Comparison of ENCODE assay signal across 34 cellular contexts in genomic region chr3:118126751-118127150, GRCh38.
"Had no signal": no experiment of that assay in that cellular context is flagged by ENCODE, and none has a peak within 500 bp of the region (broad histone marks: within the 10 kb centered on the region; RNA-seq: fewer than 3 reads in every experiment).

No MANE protein-coding gene starts in this region.

- DNase-seq: activated CD4-positive, alpha-beta memory T cell treated with anti-CD3 and anti-CD28 coated beads, Interleukin-2, amount 10 ng/mL, durations not matched to agents 7 days and 5 days; activated CD4-positive, alpha-beta T cell treated with anti-CD3 and anti-CD28 coated beads for 1 hour; activated CD4-positive, alpha-beta T cell treated with anti-CD3 and anti-CD28 coated beads for 36 hours; activated CD4-positive, alpha-beta T cell treated with anti-CD3 and anti-CD28 coated beads for 48 hours; activated CD4-positive, alpha-beta T cell treated with anti-CD3 and anti-CD28 coated beads, Interleukin-2, amount 10 ng/mL, durations not matched to agents 7 days and 5 days; activated CD4-positive, alpha-beta T cell treated with anti-CD3 and anti-CD28 coated beads, Interleukin-2, amount 50 U/mL, for 48 hours; activated CD4-positive, CD25-positive, alpha-beta regulatory T cell; activated CD8-positive, alpha-beta memory T cell treated with anti-CD3 and anti-CD28 coated beads for 24 hours; activated CD8-positive, alpha-beta memory T cell treated with anti-CD3 and anti-CD28 coated beads, Interleukin-2, amount 10 ng/mL, durations not matched to agents 7 days and 5 days; activated CD8-positive, alpha-beta memory T cell treated with anti-CD3 and anti-CD28 coated beads, Interleukin-2, amount 50 U/mL, for 48 hours; activated CD8-positive, alpha-beta T cell treated with anti-CD3 and anti-CD28 coated beads, Interleukin-2, amount 10 ng/mL, durations not matched to agents 7 days and 5 days; activated effector memory CD4-positive, alpha-beta T cell treated with Interleukin-2 at 50 U/mL for 16 hours; activated gamma-delta T cell; activated naive CD4-positive, alpha-beta T cell treated with anti-CD3 and anti-CD28 coated beads, Interleukin-2, amount 10 ng/mL, durations not matched to agents 7 days and 5 days; activated naive CD4-positive, alpha-beta T cell treated with Interleukin-2 at 50 U/mL for 16 hours; activated naive CD8-positive, alpha-beta T cell treated with anti-CD3 and anti-CD28 coated beads, Interleukin-2, amount 10 ng/mL, durations not matched to agents 7 days and 5 days; activated naive CD8-positive, alpha-beta T cell treated with anti-CD3 and anti-CD28 coated beads, Interleukin-2, amount 50 U/mL, for 24 hours; activated T-cell treated with anti-CD3 and anti-CD28 coated beads, Interleukin-2, amount 50 U/mL, for 24 hours; activated T-cell treated with anti-CD3 and anti-CD28 coated beads, Interleukin-2, amount 50 U/mL, for 48 hours; amygdala; anterior cingulate cortex; caudate nucleus; cerebellar nuclear complex; T-cell; T-helper 17 cell; WERI-Rb-1 had no signal

- H3K4me3 ChIP-seq: ascending aorta, cardiac muscle cell had no signal

- H3K36me3 ChIP-seq: ascending aorta, cardiac muscle cell, WERI-Rb-1 had no signal

- H3K4me3 Mint-ChIP-seq: activated CD4-positive, alpha-beta memory T cell treated with anti-CD3 and anti-CD28 coated beads, Interleukin-2, amount 10 ng/mL, durations not matched to agents 7 days and 5 days; activated CD4-positive, alpha-beta T cell treated with anti-CD3 and anti-CD28 coated beads for 36 hours; activated CD4-positive, alpha-beta T cell treated with anti-CD3 and anti-CD28 coated beads, Interleukin-2, amount 10 ng/mL, durations not matched to agents 7 days and 5 days; activated CD8-positive, alpha-beta memory T cell treated with anti-CD3 and anti-CD28 coated beads, Interleukin-2, amount 10 ng/mL, durations not matched to agents 7 days and 5 days; activated CD8-positive, alpha-beta T cell treated with anti-CD3 and anti-CD28 coated beads, Interleukin-2, amount 10 ng/mL, durations not matched to agents 7 days and 5 days; activated naive CD4-positive, alpha-beta T cell treated with anti-CD3 and anti-CD28 coated beads, Interleukin-2, amount 10 ng/mL, durations not matched to agents 7 days and 5 days; activated naive CD4-positive, alpha-beta T cell treated with anti-CD3 and anti-CD28 coated beads, Interleukin-2, amount 50 U/mL, for 24 hours; activated naive CD8-positive, alpha-beta T cell; activated naive CD8-positive, alpha-beta T cell treated with anti-CD3 and anti-CD28 coated beads, Interleukin-2, amount 10 ng/mL, durations not matched to agents 7 days and 5 days; activated naive CD8-positive, alpha-beta T cell treated with anti-CD3 and anti-CD28 coated beads, Interleukin-2, amount 50 U/mL, for 24 hours; activated T-cell treated with anti-CD3 and anti-CD28 coated beads, Interleukin-2, amount 50 U/mL, for 24 hours; brain; central memory CD8-positive, alpha-beta T cell; T-cell; T-helper 17 cell; WTC11 had no signal

- H3K4me1 Mint-ChIP-seq: activated CD4-positive, alpha-beta memory T cell treated with anti-CD3 and anti-CD28 coated beads, Interleukin-2, amount 10 ng/mL, durations not matched to agents 7 days and 5 days; activated CD4-positive, alpha-beta T cell treated with anti-CD3 and anti-CD28 coated beads for 36 hours; activated CD4-positive, alpha-beta T cell treated with anti-CD3 and anti-CD28 coated beads, Interleukin-2, amount 10 ng/mL, durations not matched to agents 7 days and 5 days; activated CD8-positive, alpha-beta memory T cell treated with anti-CD3 and anti-CD28 coated beads, Interleukin-2, amount 10 ng/mL, durations not matched to agents 7 days and 5 days; activated naive CD4-positive, alpha-beta T cell treated with anti-CD3 and anti-CD28 coated beads, Interleukin-2, amount 10 ng/mL, durations not matched to agents 7 days and 5 days; activated naive CD4-positive, alpha-beta T cell treated with anti-CD3 and anti-CD28 coated beads, Interleukin-2, amount 50 U/mL, for 24 hours; activated naive CD8-positive, alpha-beta T cell treated with anti-CD3 and anti-CD28 coated beads, Interleukin-2, amount 10 ng/mL, durations not matched to agents 7 days and 5 days; activated naive CD8-positive, alpha-beta T cell treated with anti-CD3 and anti-CD28 coated beads, Interleukin-2, amount 50 U/mL, for 24 hours; brain; central memory CD8-positive, alpha-beta T cell; T-cell; T-helper 17 cell; WTC11 had no signal

- H3K27ac ChIP-seq: ascending aorta, cardiac muscle cell, WERI-Rb-1 had no signal

- H3K27ac Mint-ChIP-seq: activated CD4-positive, alpha-beta memory T cell treated with anti-CD3 and anti-CD28 coated beads, Interleukin-2, amount 10 ng/mL, durations not matched to agents 7 days and 5 days; activated CD4-positive, alpha-beta T cell treated with anti-CD3 and anti-CD28 coated beads for 36 hours; activated CD4-positive, alpha-beta T cell treated with anti-CD3 and anti-CD28 coated beads, Interleukin-2, amount 10 ng/mL, durations not matched to agents 7 days and 5 days; activated CD8-positive, alpha-beta memory T cell treated with anti-CD3 and anti-CD28 coated beads, Interleukin-2, amount 10 ng/mL, durations not matched to agents 7 days and 5 days; activated CD8-positive, alpha-beta T cell treated with anti-CD3 and anti-CD28 coated beads, Interleukin-2, amount 10 ng/mL, durations not matched to agents 7 days and 5 days; activated naive CD4-positive, alpha-beta T cell treated with anti-CD3 and anti-CD28 coated beads, Interleukin-2, amount 10 ng/mL, durations not matched to agents 7 days and 5 days; activated naive CD4-positive, alpha-beta T cell treated with anti-CD3 and anti-CD28 coated beads, Interleukin-2, amount 50 U/mL, for 24 hours; activated naive CD8-positive, alpha-beta T cell; activated naive CD8-positive, alpha-beta T cell treated with anti-CD3 and anti-CD28 coated beads, Interleukin-2, amount 10 ng/mL, durations not matched to agents 7 days and 5 days; activated naive CD8-positive, alpha-beta T cell treated with anti-CD3 and anti-CD28 coated beads, Interleukin-2, amount 50 U/mL, for 24 hours; activated T-cell treated with anti-CD3 and anti-CD28 coated beads, Interleukin-2, amount 50 U/mL, for 24 hours; activated T-helper 2 cell treated with anti-CD3 and anti-CD28 coated beads, Interferon-gamma antibody, Interleukin-2, Interleukin-4, amounts not matched to agents 10 μg/mL and 5 μg/mL and 100 μg/mL, durations not matched to agents 14 hours and 24 hours and 36 hours; brain; T-cell; T-helper 17 cell; WTC11 had no signal

- H3K9me3 ChIP-seq: ascending aorta had no signal

- H3K4me1 ChIP-seq: ascending aorta had no signal

- H3K27me3 ChIP-seq: ascending aorta, cardiac muscle cell had no signal

- H3K36me3 Mint-ChIP-seq: activated CD8-positive, alpha-beta memory T cell treated with anti-CD3 and anti-CD28 coated beads, Interleukin-2, amount 10 ng/mL, durations not matched to agents 7 days and 5 days; activated naive CD4-positive, alpha-beta T cell treated with anti-CD3 and anti-CD28 coated beads, Interleukin-2, amount 10 ng/mL, durations not matched to agents 7 days and 5 days; activated naive CD4-positive, alpha-beta T cell treated with anti-CD3 and anti-CD28 coated beads, Interleukin-2, amount 50 U/mL, for 24 hours; activated naive CD8-positive, alpha-beta T cell; activated naive CD8-positive, alpha-beta T cell treated with anti-CD3 and anti-CD28 coated beads, Interleukin-2, amount 10 ng/mL, durations not matched to agents 7 days and 5 days; brain; T-cell; WTC11 had no signal

- H3K27me3 Mint-ChIP-seq: activated CD4-positive, alpha-beta memory T cell treated with anti-CD3 and anti-CD28 coated beads, Interleukin-2, amount 10 ng/mL, durations not matched to agents 7 days and 5 days; activated CD4-positive, alpha-beta T cell treated with anti-CD3 and anti-CD28 coated beads for 36 hours; activated CD4-positive, alpha-beta T cell treated with anti-CD3 and anti-CD28 coated beads, Interleukin-2, amount 10 ng/mL, durations not matched to agents 7 days and 5 days; activated CD8-positive, alpha-beta memory T cell treated with anti-CD3 and anti-CD28 coated beads, Interleukin-2, amount 10 ng/mL, durations not matched to agents 7 days and 5 days; activated naive CD4-positive, alpha-beta T cell treated with anti-CD3 and anti-CD28 coated beads, Interleukin-2, amount 10 ng/mL, durations not matched to agents 7 days and 5 days; activated naive CD4-positive, alpha-beta T cell treated with anti-CD3 and anti-CD28 coated beads, Interleukin-2, amount 50 U/mL, for 24 hours; activated naive CD8-positive, alpha-beta T cell; activated naive CD8-positive, alpha-beta T cell treated with anti-CD3 and anti-CD28 coated beads, Interleukin-2, amount 10 ng/mL, durations not matched to agents 7 days and 5 days; activated naive CD8-positive, alpha-beta T cell treated with anti-CD3 and anti-CD28 coated beads, Interleukin-2, amount 50 U/mL, for 24 hours; activated T-cell treated with anti-CD3 and anti-CD28 coated beads, Interleukin-2, amount 50 U/mL, for 24 hours; brain; central memory CD8-positive, alpha-beta T cell; T-cell; T-helper 17 cell had no signal

- H3K9me3 Mint-ChIP-seq: activated CD4-positive, alpha-beta T cell treated with anti-CD3 and anti-CD28 coated beads, Interleukin-2, amount 10 ng/mL, durations not matched to agents 7 days and 5 days; activated naive CD4-positive, alpha-beta T cell treated with anti-CD3 and anti-CD28 coated beads, Interleukin-2, amount 10 ng/mL, durations not matched to agents 7 days and 5 days; activated naive CD4-positive, alpha-beta T cell treated with anti-CD3 and anti-CD28 coated beads, Interleukin-2, amount 50 U/mL, for 24 hours; activated naive CD8-positive, alpha-beta T cell treated with anti-CD3 and anti-CD28 coated beads, Interleukin-2, amount 10 ng/mL, durations not matched to agents 7 days and 5 days; activated naive CD8-positive, alpha-beta T cell treated with anti-CD3 and anti-CD28 coated beads, Interleukin-2, amount 50 U/mL, for 24 hours; activated T-cell treated with anti-CD3 and anti-CD28 coated beads, Interleukin-2, amount 50 U/mL, for 24 hours; central memory CD8-positive, alpha-beta T cell; WTC11 had no signal
